ENCODE assay signal across 10 cellular contexts in the genomic region with DNA sequence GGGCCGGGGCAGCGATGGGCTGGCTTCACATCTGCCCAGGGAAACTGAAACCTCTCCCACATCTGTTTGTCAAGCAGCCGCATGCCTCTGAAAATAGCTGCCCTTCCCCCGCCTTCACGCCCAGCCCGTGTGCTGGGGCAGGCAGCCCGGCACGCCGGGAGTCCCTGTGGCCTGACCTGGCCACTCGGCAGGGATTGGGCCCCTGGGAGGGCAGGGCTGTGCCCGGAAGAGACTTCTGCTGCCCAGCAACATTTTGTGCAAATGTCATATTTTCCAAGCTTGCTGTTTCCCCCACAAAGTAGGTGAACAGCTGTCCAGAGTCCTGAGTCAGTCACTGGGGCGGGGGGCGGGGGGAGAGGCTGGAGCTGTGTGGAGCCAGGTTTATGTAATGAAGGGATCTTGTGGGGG. TPM values are rescaled to one million over a fixed set of nuclear protein-coding genes. Genes with fewer than 3 reads are reported as not detected.
DNase-seq lines count a peak whose midpoint lies in the region; ATAC-seq and TF ChIP-seq lines count a peak whose summit lies in the region.
"Had no signal": no experiment of that assay in that cellular context is flagged by ENCODE, and none has a peak within 500 bp of the region (broad histone marks: within the 10 kb centered on the region; RNA-seq: fewer than 3 reads in every experiment).

No MANE protein-coding gene starts in this region.

- no peak overlapping the region for H3K4me3 Mint-ChIP-seq in stimulated activated naive CD8-positive, alpha-beta T cell treated with anti-CD3 and anti-CD28 coated beads, Interleukin-15, amount 100 ng/mL, for 72 hours
- no peak overlapping the region for H3K4me3 Mint-ChIP-seq in natural killer cell

- TF ChIP-seq CTCF in natural killer cell (IDR thresholded peaks at IDR 0.05) = no peak

- H3K4me1 ChIP-seq in endocrine pancreas (ENCODE audit: control insufficient read depth, insufficient read depth, low read length) = no peaks in the 10 kb centered on the region

- H3K9ac ChIP-seq in endocrine pancreas (ENCODE audit: control insufficient read depth, insufficient read depth, low read length) = peak overlapping the region; percentile 19

- peak; percentile 33 for ATAC-seq in stimulated activated naive CD8-positive, alpha-beta T cell treated with anti-CD3 and anti-CD28 coated beads, Interleukin-15, Interleukin-2, amounts not matched to agents 100 U/mL and 50 U/mL, for 24 hours
- ATAC-seq in stimulated activated naive CD8-positive, alpha-beta T cell treated with anti-CD3 and anti-CD28 coated beads, Interleukin-15, amount 100 ng/mL, for 72 hours = no peak
- ATAC-seq in natural killer cell = no peak
- no peak for ATAC-seq in activated naive CD4-positive, alpha-beta T cell treated with anti-CD3 and anti-CD28 coated beads, Interleukin-2, amount 50 U/mL, for 72 hours

- H3K9me3 Mint-ChIP-seq in stimulated activated naive CD8-positive, alpha-beta T cell treated with anti-CD3 and anti-CD28 coated beads, Interleukin-15, amount 100 ng/mL, for 72 hours = no peaks in the 10 kb centered on the region
- H3K9me3 Mint-ChIP-seq in natural killer cell = no peaks in the 10 kb centered on the region
- H3K9me3 Mint-ChIP-seq in activated naive CD4-positive, alpha-beta T cell treated with anti-CD3 and anti-CD28 coated beads, Interleukin-2, amount 50 U/mL, for 72 hours = no peaks in the 10 kb centered on the region
- H3K9me3 Mint-ChIP-seq: activated T-helper 2 cell treated with anti-CD3 and anti-CD28 coated beads, Interferon-gamma antibody, Interleukin-2, Interleukin-4, amounts not matched to agents 10 μg/mL and 5 μg/mL and 100 μg/mL, durations not matched to agents 14 hours and 24 hours and 36 hours had no signal

- no peaks in the 10 kb centered on the region for H3K36me3 ChIP-seq in endocrine pancreas (ENCODE audit: control insufficient read depth, insufficient read depth, low read length)

- intact Hi-C loops in natural killer cell (cut with micrococcal nuclease) = no loop called here

- H3K4me3 ChIP-seq in endocrine pancreas (ENCODE audit: control insufficient read depth, insufficient read depth, low read length) = peak overlapping the region; percentile 25

- H3K27ac Mint-ChIP-seq in stimulated activated naive CD8-positive, alpha-beta T cell treated with anti-CD3 and anti-CD28 coated beads, Interleukin-15, amount 100 ng/mL, for 72 hours = no peak overlapping the region
- no peak overlapping the region for H3K27ac Mint-ChIP-seq in natural killer cell
- no peak overlapping the region for H3K27ac Mint-ChIP-seq in activated naive CD4-positive, alpha-beta T cell treated with anti-CD3 and anti-CD28 coated beads, Interleukin-2, amount 50 U/mL, for 72 hours
- H3K27ac Mint-ChIP-seq: activated T-helper 2 cell treated with anti-CD3 and anti-CD28 coated beads, Interferon-gamma antibody, Interleukin-2, Interleukin-4, amounts not matched to agents 10 μg/mL and 5 μg/mL and 100 μg/mL, durations not matched to agents 14 hours and 24 hours and 36 hours had no signal

- no peak for DNase-seq in stimulated activated naive CD8-positive, alpha-beta T cell treated with anti-CD3 and anti-CD28 coated beads, Interleukin-15, Interleukin-2, amounts not matched to agents 100 U/mL and 50 U/mL, for 24 hours
- DNase-seq in stimulated activated naive CD8-positive, alpha-beta T cell treated with anti-CD3 and anti-CD28 coated beads, Interleukin-15, amount 100 ng/mL, for 72 hours = no peak
- DNase-seq in lung microvascular endothelial cell (ENCODE audit: low read depth in 2 of 2) (peak; percentile 45 to 85), natural killer cell (no peak), NCI-H1436 (lab: John Stamatoyannopoulos, UW) (no peak), nucleus accumbens (lab: John Stamatoyannopoulos, UW) (no peak)
- no peak for DNase-seq in activated naive CD4-positive, alpha-beta T cell treated with anti-CD3 and anti-CD28 coated beads, Interleukin-2, amount 50 U/mL, for 72 hours (ENCODE audit: low spot score in 2 of 2)
- DNase-seq: mammary epithelial cell had no signal

- H3K27me3 Mint-ChIP-seq in stimulated activated naive CD8-positive, alpha-beta T cell treated with anti-CD3 and anti-CD28 coated beads, Interleukin-15, amount 100 ng/mL, for 72 hours = no peaks in the 10 kb centered on the region
- peaks cover 0 to 7% of the 10 kb centered on the region in 2 donors for H3K27me3 Mint-ChIP-seq in natural killer cell (ENCODE audit: low read depth in 2 of 2)

- H3K27me3 ChIP-seq in endocrine pancreas (ENCODE audit: control insufficient read depth, insufficient read depth, low read length) = no peaks in the 10 kb centered on the region

- no peaks in the 10 kb centered on the region for H3K36me3 Mint-ChIP-seq in natural killer cell
- H3K36me3 Mint-ChIP-seq in activated naive CD4-positive, alpha-beta T cell treated with anti-CD3 and anti-CD28 coated beads, Interleukin-2, amount 50 U/mL, for 72 hours = no peaks in the 10 kb centered on the region

- H3K9me3 ChIP-seq in endocrine pancreas (ENCODE audit: control insufficient read depth, low read length) = no peaks in the 10 kb centered on the region

- H3K4me1 Mint-ChIP-seq in stimulated activated naive CD8-positive, alpha-beta T cell treated with anti-CD3 and anti-CD28 coated beads, Interleukin-15, amount 100 ng/mL, for 72 hours = no peaks in the 10 kb centered on the region
- H3K4me1 Mint-ChIP-seq in natural killer cell = no peaks in the 10 kb centered on the region

RNA-seq across cellular contexts. Expression of gene COL27A1, which starts 8.2 kb away (rescaled TPM):
- total RNA-seq in lung microvascular endothelial cell = 0.40 and 1.1 TPM in 2 replicates
- total RNA-seq in natural killer cell = not detected
- total RNA-seq in activated naive CD4-positive, alpha-beta T cell treated with anti-CD3 and anti-CD28 coated beads, Interleukin-2, amount 50 U/mL, for 72 hours = 10 to 100 TPM in 1 of 2 donors, 1 to 10 TPM in 1; 2.3 to 26.7 TPM

Comparison
In these comparisons a context has a peak if more than half of its experiments do, and no peak if none do; other contexts are left out.
1. DNase-seq: peak in lung microvascular endothelial cell (2 of 2); none in stimulated activated naive CD8-positive, alpha-beta T cell treated with anti-CD3 and anti-CD28 coated beads, Interleukin-15, Interleukin-2, amounts not matched to agents 100 U/mL and 50 U/mL, for 24 hours (single experiment), stimulated activated naive CD8-positive, alpha-beta T cell treated with anti-CD3 and anti-CD28 coated beads, Interleukin-15, amount 100 ng/mL, for 72 hours (0 of 2), natural killer cell (single experiment), NCI-H1436 (single experiment), activated naive CD4-positive, alpha-beta T cell treated with anti-CD3 and anti-CD28 coated beads, Interleukin-2, amount 50 U/mL, for 72 hours (0 of 2) and nucleus accumbens (0 of 56).